In the genomic region with DNA sequence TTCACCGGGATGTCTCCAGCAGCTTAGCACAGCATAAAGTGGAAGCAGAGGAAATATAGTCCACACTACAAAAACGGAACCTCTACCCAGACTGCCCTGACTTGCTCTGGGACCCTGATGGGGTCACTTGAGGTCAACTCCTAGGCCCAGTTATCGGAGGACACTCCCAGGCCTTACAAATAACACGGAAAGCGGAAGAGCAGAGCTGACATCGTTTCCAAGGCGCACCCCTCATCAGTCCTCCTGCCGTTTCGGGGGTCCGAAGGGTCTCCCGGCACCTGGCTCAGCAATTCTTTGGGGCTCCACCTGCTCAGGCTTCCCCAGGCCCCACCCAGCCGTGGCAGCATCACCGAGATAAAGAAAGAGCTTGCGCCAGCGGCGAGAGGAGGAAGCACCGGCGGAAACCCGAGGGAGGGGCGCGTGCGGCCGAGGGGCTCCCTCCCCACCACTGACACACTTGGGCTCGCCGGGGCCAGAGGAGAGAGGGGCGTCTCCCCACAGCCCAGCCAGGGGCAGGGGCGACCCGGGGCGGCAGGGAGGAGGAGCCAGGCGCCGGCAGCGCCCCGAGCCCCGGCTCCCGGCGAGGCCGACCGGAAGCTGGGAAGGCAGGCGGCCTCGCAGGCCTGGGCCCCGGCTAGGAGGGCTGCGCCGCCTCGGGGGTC, we compare ENCODE assay signal across 8 cellular contexts. TPM values are rescaled to one million over a fixed set of nuclear protein-coding genes. Genes with fewer than 3 reads are reported as not detected.
DNase-seq lines count a peak whose midpoint lies in the region; ATAC-seq and TF ChIP-seq lines count a peak whose summit lies in the region.

No MANE protein-coding gene starts in this region.

- no peaks in the 10 kb centered on the region for H3K9me3 Mint-ChIP-seq in activated naive CD4-positive, alpha-beta T cell treated with anti-CD3 and anti-CD28 coated beads, Interleukin-2, amount 50 U/mL, for 72 hours

- peak overlapping the region; percentile 97 for H3K4me2 ChIP-seq in parathyroid adenoma (ENCODE audit: low read length)

- CTCF ChIA-PET in HEK293T (lab: Yijun Ruan, JAX): interaction anchor here (0.5 to 5.8 kb wide), 2 partner anchors 12 to 62 kb away, joined by 3 to 54 read pairs; no protein-coding TSS in a partner anchor

- H3K9me3 ChIP-seq in SJCRH30 (replicated peaks) (no peaks in the 10 kb centered on the region), cardiac muscle cell (ENCODE audit: low read depth) (no peaks in the 10 kb centered on the region), parathyroid adenoma (ENCODE audit: control insufficient read depth, low read length) (no peaks in the 10 kb centered on the region)

- TF ChIP-seq CTCF in cardiac muscle cell (IDR thresholded peaks at IDR 0.05; ENCODE audit: low read depth, low read length) (no peak), parathyroid adenoma (IDR thresholded peaks at IDR 0.05) (no peak)

- H3K4me1 ChIP-seq in SJCRH30 (peaks cover 39% of the 10 kb centered on the region), cardiac muscle cell (ENCODE audit: low read depth) (no peaks in the 10 kb centered on the region), parathyroid adenoma (peaks cover 9% of the 10 kb centered on the region)

- POLR2A ChIA-PET in HEK293T (lab: Yijun Ruan, JAX): interaction anchor here (1.0 to 1.7 kb wide), 5 partner anchors 9 to 64 kb away, joined by 3 to 5 read pairs (median 4); a partner anchor contains a TSS

- no peaks in the 10 kb centered on the region for H3K36me3 ChIP-seq in SJCRH30
- no peaks in the 10 kb centered on the region for H3K36me3 ChIP-seq in cardiac muscle cell
- no peaks in the 10 kb centered on the region for H3K36me3 ChIP-seq in parathyroid adenoma (ENCODE audit: control insufficient read depth, insufficient read depth, low read length)

- ATAC-seq in activated naive CD4-positive, alpha-beta T cell treated with anti-CD3 and anti-CD28 coated beads, Interleukin-2, amount 50 U/mL, for 72 hours: peak; percentile 9 to 14
- ATAC-seq in GM19328 (IDR thresholded peaks at IDR 0.05; ENCODE audit: unreplicated experiment): no peak

- DNase-seq in D341Med (ENCODE audit: low spot score) (peak; percentile 72), HEK293T (ENCODE audit: extremely low spot score) (peak; percentile 37), SJCRH30 (peak in 1 of 2 experiments; percentile 31), cardiac muscle cell (ENCODE audit: low read depth in 1 of 2, low spot score in 1 of 2) (peak in 1 of 2 donors; percentile 27), AG08395 (ENCODE audit: low spot score) (no peak)
- peak; percentile 63 to 72 for DNase-seq in activated naive CD4-positive, alpha-beta T cell treated with anti-CD3 and anti-CD28 coated beads, Interleukin-2, amount 50 U/mL, for 72 hours (ENCODE audit: low spot score in 2 of 2)

- no peak overlapping the region for H3K9ac ChIP-seq in parathyroid adenoma

- H3K4me3 ChIP-seq in SJCRH30 (peak overlapping the region; percentile 90), cardiac muscle cell (peak overlapping the region; percentile 61), parathyroid adenoma (ENCODE audit: low read depth, low read length) (peak overlapping the region; percentile 79)

- H3K79me2 ChIP-seq in parathyroid adenoma: no peaks in the 10 kb centered on the region

- H3K27me3 ChIP-seq in SJCRH30 (no peaks in the 10 kb centered on the region), cardiac muscle cell (no peaks in the 10 kb centered on the region), parathyroid adenoma (ENCODE audit: control insufficient read depth, insufficient read depth, low read length) (no peaks in the 10 kb centered on the region)

- peak overlapping the region; percentile 79 for H3K27ac ChIP-seq in SJCRH30
- H3K27ac ChIP-seq in cardiac muscle cell: no peak overlapping the region
- peak overlapping the region; percentile 25 for H3K27ac ChIP-seq in parathyroid adenoma

- H2AFZ ChIP-seq in parathyroid adenoma: peak overlapping the region; percentile 87

- H3K36me3 Mint-ChIP-seq in activated naive CD4-positive, alpha-beta T cell treated with anti-CD3 and anti-CD28 coated beads, Interleukin-2, amount 50 U/mL, for 72 hours: peaks cover 0 to 6% of the 10 kb centered on the region in 2 donors

- H3K27ac Mint-ChIP-seq in activated naive CD4-positive, alpha-beta T cell treated with anti-CD3 and anti-CD28 coated beads, Interleukin-2, amount 50 U/mL, for 72 hours: peak overlapping the region; percentile 89 to 96

TF ChIP-seq in HEK293T, 16 proteins besides CTCF, POLR2A, EP300 and RAD21:
- TF ChIP-seq SUZ12 (IDR thresholded peaks at IDR 0.05) (no peak), CTBP1 (IDR thresholded peaks at IDR 0.05; ENCODE audit: borderline replicate concordance) (no peak), HDGF (IDR thresholded peaks at IDR 0.05; ENCODE audit: borderline replicate concordance) (no peak)

RNA-seq across cellular contexts. Expression of a gene that starts 0.7 kb away (rescaled TPM):
- total RNA-seq in SJCRH30 (2014; rRNA removed; shearing (Covaris generic)): 48.2 and 49.7 TPM in 2 replicates
- 10 to 100 TPM; 52.5 to 65.9 TPM for total RNA-seq in activated naive CD4-positive, alpha-beta T cell treated with anti-CD3 and anti-CD28 coated beads, Interleukin-2, amount 50 U/mL, for 72 hours
- total RNA-seq in cardiac muscle cell: 33.0 and 66.5 TPM in 2 replicates
- 54.2 and 62.1 TPM in 2 replicates for polyA plus RNA-seq in cardiac muscle cell

RNA-seq across cellular contexts. Expression of a gene that starts 10.0 kb away (rescaled TPM):
- 55.4 and 56.7 TPM in 2 replicates for total RNA-seq in SJCRH30 (2014; rRNA removed; shearing (Covaris generic))
- total RNA-seq in activated naive CD4-positive, alpha-beta T cell treated with anti-CD3 and anti-CD28 coated beads, Interleukin-2, amount 50 U/mL, for 72 hours: 10 to 100 TPM; 66.2 to 79.2 TPM
- 62.1 and 70.7 TPM in 2 replicates for total RNA-seq in cardiac muscle cell
- 60.5 and 70.8 TPM in 2 replicates for polyA plus RNA-seq in cardiac muscle cell

RNA-seq across cellular contexts. Expression of a gene that starts 44.0 kb away (rescaled TPM):
- total RNA-seq in SJCRH30 (2014; rRNA removed; shearing (Covaris generic)): 0.18 and 0.28 TPM in 2 replicates
- not detected for total RNA-seq in activated naive CD4-positive, alpha-beta T cell treated with anti-CD3 and anti-CD28 coated beads, Interleukin-2, amount 50 U/mL, for 72 hours
- total RNA-seq in cardiac muscle cell: 23.3 and 33.3 TPM in 2 replicates
- polyA plus RNA-seq in cardiac muscle cell: 18.9 and 30.5 TPM in 2 replicates

RNA-seq across cellular contexts. Expression of a gene that starts 58.8 kb away (rescaled TPM):
- total RNA-seq in SJCRH30 (2014; rRNA removed; shearing (Covaris generic)): 0.79 and 2.2 TPM in 2 replicates
- 10 to 100 TPM; 30.5 to 42.8 TPM for total RNA-seq in activated naive CD4-positive, alpha-beta T cell treated with anti-CD3 and anti-CD28 coated beads, Interleukin-2, amount 50 U/mL, for 72 hours
- total RNA-seq in cardiac muscle cell: 45.4 and 64.5 TPM in 2 replicates
- polyA plus RNA-seq in cardiac muscle cell: 32.4 and 46.9 TPM in 2 replicates

Comparison
In these comparisons a context has a peak if more than half of its experiments do, and no peak if none do; other contexts are left out.
1. RNA of a gene that starts 44.0 kb away (total RNA-seq): 23.3 to 33.3 TPM in cardiac muscle cell; 0.18 to 0.28 TPM in SJCRH30 and not detected in activated naive CD4-positive, alpha-beta T cell treated with anti-CD3 and anti-CD28 coated beads, Interleukin-2, amount 50 U/mL, for 72 hours; every median in the first group is over 10 times any median in the second.
2. Peak in every context shown above with its lines, with median percentiles within 50 percentile points of each other: H3K4me3 ChIP-seq.